In genomic region chr17:78314683-78315354, GRCh38 we compare ENCODE assay signal across 9 cellular contexts. TPM values are rescaled to one million over a fixed set of nuclear protein-coding genes. Genes with fewer than 3 reads are reported as not detected.
DNase-seq lines count a peak whose midpoint lies in the region; ATAC-seq, FAIRE-seq and TF ChIP-seq lines count a peak whose summit lies in the region.
"Had no signal": no experiment of that assay in that cellular context is flagged by ENCODE, and none has a peak within 500 bp of the region (broad histone marks: within the 10 kb centered on the region; RNA-seq: fewer than 3 reads in every experiment).

No MANE protein-coding gene starts in this region.

- no peaks in the 10 kb centered on the region for H3K79me2 ChIP-seq in astrocyte (ENCODE audit: insufficient read depth, low read length)

- H4K20me1 ChIP-seq in astrocyte (ENCODE audit: insufficient read depth, low read length), result no peaks in the 10 kb centered on the region

- H3K4me3 Mint-ChIP-seq in astrocyte (ENCODE audit: unreplicated experiment) (peak overlapping the region; percentile 72), mesothelial cell of epicardium (peak overlapping the region; percentile 40)

- peaks cover 18% of the 10 kb centered on the region for H3K27me3 Mint-ChIP-seq in astrocyte (ENCODE audit: low read depth, unreplicated experiment)
- no peaks in the 10 kb centered on the region for H3K27me3 Mint-ChIP-seq in mesothelial cell of epicardium (ENCODE audit: low read depth)

- H2AFZ ChIP-seq in astrocyte (ENCODE audit: low read depth, low read length), result no peak overlapping the region

- intact Hi-C loops in right cardiac atrium (cut with DNase I), result no loop called here
- intact Hi-C loops in left cardiac atrium (cut with DNase I), result no loop called here
- intact Hi-C loops in vagina (cut with DNase I), result loop anchor here (2.0 kb wide), 2 partner anchors 36 to 46 kb away; partner anchors contain the start of gene SOCS3

- H3K9ac ChIP-seq in astrocyte (ENCODE audit: low read length), result peak overlapping the region; percentile 50

- TF ChIP-seq CTCF in astrocyte (IDR thresholded peaks at IDR 0.05; ENCODE audit: insufficient read depth, low read depth, low read length), result peak; percentile 10
- TF ChIP-seq CTCF in mesothelial cell of epicardium (IDR thresholded peaks at IDR 0.05; ENCODE audit: unreplicated experiment), result no peak
- TF ChIP-seq CTCF in vagina (IDR thresholded peaks at IDR 0.05), result no peak

- no peaks in the 10 kb centered on the region for H3K36me3 ChIP-seq in astrocyte (ENCODE audit: insufficient read depth, low read length)
- no peaks in the 10 kb centered on the region for H3K36me3 ChIP-seq in vagina
- H3K36me3 ChIP-seq: cardiac muscle cell had no signal

- H3K4me2 ChIP-seq in astrocyte (ENCODE audit: low read length), result peak overlapping the region; percentile 83

- H3K9me3 Mint-ChIP-seq in astrocyte (ENCODE audit: unreplicated experiment), result peaks cover 2% of the 10 kb centered on the region
- no peaks in the 10 kb centered on the region for H3K9me3 Mint-ChIP-seq in mesothelial cell of epicardium

- no peaks in the 10 kb centered on the region for H3K9me3 ChIP-seq in right cardiac atrium (ENCODE audit: control insufficient read depth, low read length)
- H3K9me3 ChIP-seq in astrocyte (ENCODE audit: insufficient read depth, low read depth, low read length), result no peaks in the 10 kb centered on the region
- H3K9me3 ChIP-seq in vagina, result no peaks in the 10 kb centered on the region

- peak overlapping the region; percentile 49 for H3K27ac ChIP-seq in right cardiac atrium (ENCODE audit: low read length)
- H3K27ac ChIP-seq in astrocyte (ENCODE audit: low read depth, low read length), result peak overlapping the region; percentile 90
- peak overlapping the region; percentile 92 for H3K27ac ChIP-seq in vagina

- peaks cover 14% of the 10 kb centered on the region for H3K4me1 ChIP-seq in right cardiac atrium (ENCODE audit: control insufficient read depth, insufficient read depth, low read length)
- peaks cover 37% of the 10 kb centered on the region for H3K4me1 ChIP-seq in astrocyte (ENCODE audit: insufficient read depth, low read length)
- peaks cover 44% of the 10 kb centered on the region for H3K4me1 ChIP-seq in vagina

- no peaks in the 10 kb centered on the region for H3K36me3 Mint-ChIP-seq in astrocyte (ENCODE audit: low read depth, unreplicated experiment)
- H3K36me3 Mint-ChIP-seq in mesothelial cell of epicardium, result no peaks in the 10 kb centered on the region

- ATAC-seq in right cardiac atrium (no peak), left cardiac atrium (no peak), GM19351 (IDR thresholded peaks at IDR 0.05; ENCODE audit: unreplicated experiment) (no peak)

- FAIRE-seq in astrocyte (lab: Jason Lieb, UNC) (no peak), HTR-8/SVneo (lab: Jason Lieb, UNC) (no peak)

- H3K27ac Mint-ChIP-seq in astrocyte (ENCODE audit: unreplicated experiment) (peak overlapping the region; percentile 93), mesothelial cell of epicardium (peak overlapping the region; percentile 21)

- no peaks in the 10 kb centered on the region for H3K27me3 ChIP-seq in right cardiac atrium (ENCODE audit: control insufficient read depth, insufficient read depth)
- no peaks in the 10 kb centered on the region for H3K27me3 ChIP-seq in astrocyte (ENCODE audit: insufficient read depth, low read length)
- no peaks in the 10 kb centered on the region for H3K27me3 ChIP-seq in vagina

- H3K4me1 Mint-ChIP-seq in astrocyte (ENCODE audit: low read depth, unreplicated experiment) (peaks cover 23% of the 10 kb centered on the region), mesothelial cell of epicardium (peaks cover 35% of the 10 kb centered on the region)

- TF ChIP-seq POLR2A in vagina (IDR thresholded peaks at IDR 0.05), result no peak

- DNase-seq in right cardiac atrium, result peak in 1 of 3 donors; percentile 51
- no peak for DNase-seq in left cardiac atrium
- no peak for DNase-seq in astrocyte (ENCODE audit: low read depth)
- no peak for DNase-seq in mesothelial cell of epicardium (ENCODE audit: low spot score in 2 of 2, unreplicated experiment in 2 of 2)
- no peak for DNase-seq in vagina (ENCODE audit: extremely low spot score in 2 of 2)
- no peak for DNase-seq in HTR-8/SVneo (ENCODE audit: insufficient read length, low spot score)
- no peak for DNase-seq in NCI-H748 (lab: John Stamatoyannopoulos, UW; ENCODE audit: unreplicated experiment)

- no peak overlapping the region for H3K4me3 ChIP-seq in right cardiac atrium (ENCODE audit: low read length)
- H3K4me3 ChIP-seq in astrocyte (ENCODE audit: insufficient read depth, low read depth, low read length), result no peak overlapping the region
- peak overlapping the region; percentile 37 to 52 for H3K4me3 ChIP-seq in vagina

- 86% methylated on average over 12 of the region's 12 CpGs for WGBS in right cardiac atrium

RNA-seq across cellular contexts. Expression of gene SOCS3, which starts 45.1 kb away (rescaled TPM):
- total RNA-seq in right cardiac atrium (10 to 100 TPM in 3 of 4 donors, 1 to 10 TPM in 1; 6.6 to 51.2 (median 11.6) TPM), left cardiac atrium (10 to 100 TPM; 15.1 to 78.1 TPM), astrocyte (13.4 and 16.7 TPM in 2 replicates), mesothelial cell of epicardium (45.7 to 50.0 TPM (median 49.8 TPM) in 3 replicates), vagina (173 TPM)
- 52.6 TPM for polyA plus RNA-seq in right cardiac atrium

Comparison
In these comparisons a context has a peak if more than half of its experiments do, and no peak if none do; other contexts are left out.
1. H3K4me3 ChIP-seq: peak in vagina (2 of 2); none in right cardiac atrium (single experiment) and astrocyte (single experiment).
2. Peak in every context shown above with its lines, with median percentiles within 50 percentile points of each other: H3K27ac ChIP-seq.